ENCODE assay signal across 13 cellular contexts in genomic region chr11:61555051-61555969, GRCh38. TPM values are rescaled to one million over a fixed set of nuclear protein-coding genes. Genes with fewer than 3 reads are reported as not detected.
DNase-seq lines count a peak whose midpoint lies in the region; ATAC-seq and TF ChIP-seq lines count a peak whose summit lies in the region.
"Had no signal": no experiment of that assay in that cellular context is flagged by ENCODE, and none has a peak within 500 bp of the region (broad histone marks: within the 10 kb centered on the region; RNA-seq: fewer than 3 reads in every experiment).

No MANE protein-coding gene starts in this region.

- intact Hi-C loops in uterus (cut with DNase I; ENCODE audit: low total_unique reads), result no loop called here

- H3K4me1 ChIP-seq in ectodermal cell (ENCODE audit: control insufficient read depth, insufficient read depth, low read length) (peaks cover 29% of the 10 kb centered on the region), uterus (no peaks in the 10 kb centered on the region)

- ATAC-seq in GM18907 (IDR thresholded peaks at IDR 0.05; ENCODE audit: unreplicated experiment) (no peak), GM19467 (IDR thresholded peaks at IDR 0.05; ENCODE audit: unreplicated experiment) (no peak)

- peak overlapping the region; percentile 35 for H3K4me3 ChIP-seq in H7 (ENCODE audit: insufficient read depth, low read depth, low read length)
- peak overlapping the region; percentile 29 for H3K4me3 ChIP-seq in ectodermal cell (ENCODE audit: insufficient read depth, low read depth, low read length)
- H3K4me3 ChIP-seq in uterus, result no peak overlapping the region
- H3K4me3 ChIP-seq: lung, stomach had no signal

- H3K27me3 ChIP-seq in H7 (ENCODE audit: control insufficient read depth, insufficient read depth, low read length), result peaks cover 22% of the 10 kb centered on the region
- H3K27me3 ChIP-seq in ectodermal cell (ENCODE audit: control insufficient read depth, insufficient read depth, low read length, poor library complexity, severe bottlenecking), result peaks cover 29% of the 10 kb centered on the region
- H3K27me3 ChIP-seq in uterus, result no peaks in the 10 kb centered on the region

- H3K4me1 Mint-ChIP-seq in neural crest cell, result peaks cover 10% of the 10 kb centered on the region

- H3K9me3 ChIP-seq in ectodermal cell (ENCODE audit: control insufficient read depth, low read length) (no peaks in the 10 kb centered on the region), uterus (no peaks in the 10 kb centered on the region)
- H3K9me3 ChIP-seq: stomach had no signal

- peaks cover 79% of the 10 kb centered on the region for H3K27me3 Mint-ChIP-seq in neural crest cell (ENCODE audit: low read depth)

- H3K27ac ChIP-seq in ectodermal cell (ENCODE audit: insufficient read depth, low read depth, low read length, poor library complexity, severe bottlenecking) (no peak overlapping the region), uterus (no peak overlapping the region)
- H3K27ac ChIP-seq: stomach had no signal

- no peak overlapping the region for H3K4me3 Mint-ChIP-seq in neural crest cell

- H3K27ac Mint-ChIP-seq in neural crest cell (ENCODE audit: unreplicated experiment), result no peak overlapping the region

- 8 to 9% methylated on average over 57 of the region's 57 CpGs for WGBS in ectodermal cell, 2 experiments

- peak; percentile 55 for TF ChIP-seq CTCF in neural crest cell (conservative IDR thresholded peaks at IDR 0.05)
- no peak for TF ChIP-seq CTCF in uterus (IDR thresholded peaks at IDR 0.05)

- H3K36me3 ChIP-seq in H7 (replicated peaks; ENCODE audit: control insufficient read depth, insufficient read depth, low read length) (no peaks in the 10 kb centered on the region), ectodermal cell (ENCODE audit: control insufficient read depth, insufficient read depth, low read length) (no peaks in the 10 kb centered on the region), uterus (no peaks in the 10 kb centered on the region)
- H3K36me3 ChIP-seq: stomach had no signal

- TF ChIP-seq POLR2A in uterus (IDR thresholded peaks at IDR 0.05), result no peak

- H3K9me3 Mint-ChIP-seq in neural crest cell, result no peaks in the 10 kb centered on the region

- no peaks in the 10 kb centered on the region for H3K36me3 Mint-ChIP-seq in neural crest cell (ENCODE audit: low read depth)

- DNase-seq in H7, result peak; percentile 96
- peak; percentile 77 for DNase-seq in NCI-H2227 (lab: John Stamatoyannopoulos, UW; ENCODE audit: unreplicated experiment)
- DNase-seq in neural crest cell (ENCODE audit: low read depth, low spot score), result peak; percentile 9
- DNase-seq in UCSD-AML1 (lab: John Stamatoyannopoulos, UW; ENCODE audit: unreplicated experiment), result no peak
- DNase-seq in uterus, result no peak
- DNase-seq: activated T-cell treated with anti-CD3 and anti-CD28 coated beads for 4 hours, NCI-H1048, stomach, T-helper 1 cell had no signal

RNA-seq across cellular contexts. Expression of gene SYT7, which starts 25.6 kb away (rescaled TPM):
- 3.6 and 4.8 TPM in 2 replicates for total RNA-seq in H7 (2014; rRNA removed; shearing (Covaris generic))
- polyA plus RNA-seq in ectodermal cell (2013, experiment 1 of 4), result 11.1 TPM
- polyA plus RNA-seq in ectodermal cell (2013, experiment 2 of 4), result 11.1 TPM
- 8.0 TPM for polyA plus RNA-seq in ectodermal cell (2013, experiment 3 of 4)
- polyA plus RNA-seq in ectodermal cell (2013, experiment 4 of 4), result 7.4 TPM
- total RNA-seq in neural crest cell (3.8 and 4.1 TPM in 2 replicates), uterus (1 to 10 TPM; 2.1 to 10.0 (median 5.9) TPM)

RNA-seq across cellular contexts. Expression of gene LRRC10B, which starts 46.8 kb away (rescaled TPM):
- 2.5 and 2.6 TPM in 2 replicates for total RNA-seq in H7 (2014; rRNA removed; shearing (Covaris generic))
- polyA plus RNA-seq in ectodermal cell (2013, experiment 1 of 4), result 0.87 TPM
- 0.92 TPM for polyA plus RNA-seq in ectodermal cell (2013, experiment 2 of 4)
- polyA plus RNA-seq in ectodermal cell (2013, experiment 3 of 4), result 1.5 TPM
- polyA plus RNA-seq in ectodermal cell (2013, experiment 4 of 4), result 1.4 TPM
- total RNA-seq in neural crest cell (2.8 and 2.9 TPM in 2 replicates), uterus (10 to 100 TPM in 1 of 4 donors, 1 to 10 TPM in 2, under 1 TPM in 1; 0.59 to 39.7 (median 3.1) TPM)

Comparison
In these comparisons a context has a peak if more than half of its experiments do, and no peak if none do; other contexts are left out.
1. DNase-seq: peak in H7 (single experiment), NCI-H2227 (single experiment) and neural crest cell (single experiment); none in UCSD-AML1 (single experiment) and uterus (0 of 2).
2. H3K4me3 ChIP-seq: peak in H7 (single experiment) and ectodermal cell (single experiment); none in uterus (0 of 2).